20 cellular contexts compared by ENCODE assay signal in genomic region chr1:32806910-32807523, GRCh38. TPM values are rescaled to one million over a fixed set of nuclear protein-coding genes. Genes with fewer than 3 reads are reported as not detected.
DNase-seq lines count a peak whose midpoint lies in the region; ATAC-seq and TF ChIP-seq lines count a peak whose summit lies in the region.
"Had no signal": no experiment of that assay in that cellular context is flagged by ENCODE, and none has a peak within 500 bp of the region (broad histone marks: within the 10 kb centered on the region; RNA-seq: fewer than 3 reads in every experiment).

No MANE protein-coding gene starts in this region.

- intact Hi-C loops in activated CD4-positive, alpha-beta memory T cell treated with anti-CD3 and anti-CD28 coated beads for 36 hours (cut with micrococcal nuclease), result no loop called here

- H3K36me3 Mint-ChIP-seq in activated CD4-positive, alpha-beta memory T cell treated with anti-CD3 and anti-CD28 coated beads, Interleukin-2, amount 10 ng/mL, durations not matched to agents 7 days and 5 days (ENCODE audit: low read depth), result peaks cover 83% of the 10 kb centered on the region
- peaks cover 71% of the 10 kb centered on the region for H3K36me3 Mint-ChIP-seq in activated CD4-positive, alpha-beta memory T cell treated with anti-CD3 and anti-CD28 coated beads for 36 hours
- peaks cover 84% of the 10 kb centered on the region for H3K36me3 Mint-ChIP-seq in activated CD8-positive, alpha-beta T cell treated with anti-CD3 and anti-CD28 coated beads, Interleukin-2, amount 10 ng/mL, durations not matched to agents 7 days and 5 days (ENCODE audit: low read depth)
- H3K36me3 Mint-ChIP-seq in stimulated activated naive B cell treated with anti-CD40 and anti-IgM and Interleukin-4, amounts not matched to agents 10 μg/mL and 1 μg/mL and 100 μg/mL, for 72 hours, result peaks cover 53 to 74% of the 10 kb centered on the region in 2 donors

- peaks cover 42% of the 10 kb centered on the region for H3K4me1 Mint-ChIP-seq in activated CD4-positive, alpha-beta memory T cell treated with anti-CD3 and anti-CD28 coated beads, Interleukin-2, amount 10 ng/mL, durations not matched to agents 7 days and 5 days
- peaks cover 28% of the 10 kb centered on the region for H3K4me1 Mint-ChIP-seq in activated CD4-positive, alpha-beta memory T cell treated with anti-CD3 and anti-CD28 coated beads for 36 hours (ENCODE audit: low read depth)
- H3K4me1 Mint-ChIP-seq in activated CD8-positive, alpha-beta T cell treated with anti-CD3 and anti-CD28 coated beads, Interleukin-2, amount 10 ng/mL, durations not matched to agents 7 days and 5 days (ENCODE audit: low read depth), result peaks cover 38% of the 10 kb centered on the region
- peaks cover 10 to 16% of the 10 kb centered on the region in 2 donors for H3K4me1 Mint-ChIP-seq in stimulated activated naive B cell treated with anti-CD40 and anti-IgM and Interleukin-4, amounts not matched to agents 10 μg/mL and 1 μg/mL and 100 μg/mL, for 72 hours

- ATAC-seq in activated CD8-positive, alpha-beta T cell treated with anti-CD3 and anti-CD28 coated beads, Interleukin-2, amount 10 ng/mL, durations not matched to agents 7 days and 5 days, result no peak
- no peak for ATAC-seq in stimulated activated naive B cell treated with anti-CD40 and anti-IgM and Interleukin-4, amounts not matched to agents 10 μg/mL and 1 μg/mL and 100 μg/mL, for 72 hours (replicated peaks)
- no peak for ATAC-seq in GM21515 (IDR thresholded peaks at IDR 0.05; ENCODE audit: unreplicated experiment)

- no peak overlapping the region for H3K4me3 Mint-ChIP-seq in activated CD4-positive, alpha-beta memory T cell treated with anti-CD3 and anti-CD28 coated beads, Interleukin-2, amount 10 ng/mL, durations not matched to agents 7 days and 5 days
- no peak overlapping the region for H3K4me3 Mint-ChIP-seq in activated CD4-positive, alpha-beta memory T cell treated with anti-CD3 and anti-CD28 coated beads for 36 hours
- no peak overlapping the region for H3K4me3 Mint-ChIP-seq in activated CD8-positive, alpha-beta T cell treated with anti-CD3 and anti-CD28 coated beads, Interleukin-2, amount 10 ng/mL, durations not matched to agents 7 days and 5 days
- H3K4me3 Mint-ChIP-seq in stimulated activated naive B cell treated with anti-CD40 and anti-IgM and Interleukin-4, amounts not matched to agents 10 μg/mL and 1 μg/mL and 100 μg/mL, for 72 hours, result no peak overlapping the region
- H3K4me3 Mint-ChIP-seq: activated naive CD4-positive, alpha-beta T cell treated with anti-CD3 and anti-CD28 coated beads for 36 hours; activated T-cell treated with anti-CD3 and anti-CD28 coated beads, Interleukin-2, amount 50 U/mL, for 24 hours had no signal

- CTCF ChIA-PET in activated CD4-positive, alpha-beta memory T cell treated with anti-CD3 and anti-CD28 coated beads, Interleukin-2, amount 10 ng/mL, durations not matched to agents 7 days and 5 days (lab: Charles Lee), result no interaction called here
- CTCF ChIA-PET in activated CD4-positive, alpha-beta memory T cell treated with anti-CD3 and anti-CD28 coated beads for 36 hours (lab: Charles Lee), result interaction anchor here (1.4 kb wide), 1 partner anchor 95 kb away, joined by 3 read pairs; no protein-coding TSS in a partner anchor
- CTCF ChIA-PET in activated CD8-positive, alpha-beta T cell treated with anti-CD3 and anti-CD28 coated beads, Interleukin-2, amount 10 ng/mL, durations not matched to agents 7 days and 5 days (lab: Charles Lee), result interaction anchor here (1.7 kb wide), 1 partner anchor 95 kb away, joined by 5 read pairs; no protein-coding TSS in a partner anchor

- H3K27me3 Mint-ChIP-seq in activated CD4-positive, alpha-beta memory T cell treated with anti-CD3 and anti-CD28 coated beads, Interleukin-2, amount 10 ng/mL, durations not matched to agents 7 days and 5 days, result no peaks in the 10 kb centered on the region
- no peaks in the 10 kb centered on the region for H3K27me3 Mint-ChIP-seq in activated CD4-positive, alpha-beta memory T cell treated with anti-CD3 and anti-CD28 coated beads for 36 hours
- H3K27me3 Mint-ChIP-seq in activated CD8-positive, alpha-beta T cell treated with anti-CD3 and anti-CD28 coated beads, Interleukin-2, amount 10 ng/mL, durations not matched to agents 7 days and 5 days (ENCODE audit: low read depth), result no peaks in the 10 kb centered on the region
- H3K27me3 Mint-ChIP-seq in stimulated activated naive B cell treated with anti-CD40 and anti-IgM and Interleukin-4, amounts not matched to agents 10 μg/mL and 1 μg/mL and 100 μg/mL, for 72 hours, result no peaks in the 10 kb centered on the region
- H3K27me3 Mint-ChIP-seq: activated T-cell treated with anti-CD3 and anti-CD28 coated beads, Interleukin-2, amount 50 U/mL, for 24 hours had no signal

- no peaks in the 10 kb centered on the region for H3K9me3 Mint-ChIP-seq in activated CD4-positive, alpha-beta memory T cell treated with anti-CD3 and anti-CD28 coated beads, Interleukin-2, amount 10 ng/mL, durations not matched to agents 7 days and 5 days
- no peaks in the 10 kb centered on the region for H3K9me3 Mint-ChIP-seq in activated CD4-positive, alpha-beta memory T cell treated with anti-CD3 and anti-CD28 coated beads for 36 hours
- H3K9me3 Mint-ChIP-seq in activated CD8-positive, alpha-beta T cell treated with anti-CD3 and anti-CD28 coated beads, Interleukin-2, amount 10 ng/mL, durations not matched to agents 7 days and 5 days (ENCODE audit: insufficient read depth), result no peaks in the 10 kb centered on the region
- no peaks in the 10 kb centered on the region for H3K9me3 Mint-ChIP-seq in stimulated activated naive B cell treated with anti-CD40 and anti-IgM and Interleukin-4, amounts not matched to agents 10 μg/mL and 1 μg/mL and 100 μg/mL, for 72 hours
- H3K9me3 Mint-ChIP-seq: activated T-cell treated with anti-CD3 and anti-CD28 coated beads, Interleukin-2, amount 50 U/mL, for 24 hours had no signal

- H3K27ac Mint-ChIP-seq in activated CD4-positive, alpha-beta memory T cell treated with anti-CD3 and anti-CD28 coated beads, Interleukin-2, amount 10 ng/mL, durations not matched to agents 7 days and 5 days, result peak overlapping the region; percentile 34
- H3K27ac Mint-ChIP-seq in activated CD4-positive, alpha-beta memory T cell treated with anti-CD3 and anti-CD28 coated beads for 36 hours, result no peak overlapping the region
- peak overlapping the region; percentile 25 for H3K27ac Mint-ChIP-seq in activated CD8-positive, alpha-beta T cell treated with anti-CD3 and anti-CD28 coated beads, Interleukin-2, amount 10 ng/mL, durations not matched to agents 7 days and 5 days
- H3K27ac Mint-ChIP-seq in stimulated activated naive B cell treated with anti-CD40 and anti-IgM and Interleukin-4, amounts not matched to agents 10 μg/mL and 1 μg/mL and 100 μg/mL, for 72 hours, result peak overlapping the region; percentile 31
- H3K27ac Mint-ChIP-seq: activated naive CD4-positive, alpha-beta T cell treated with anti-CD3 and anti-CD28 coated beads for 36 hours had no signal

- no peak for TF ChIP-seq CTCF in fibroblast of the aortic adventitia (IDR thresholded peaks at IDR 0.05; ENCODE audit: insufficient read depth, low read length)

- no peak overlapping the region for H3K4me3 ChIP-seq in fibroblast of the aortic adventitia (ENCODE audit: low read depth, low read length)
- H3K4me3 ChIP-seq: ascending aorta; BLaER1 treated with 17β-estradiol and CSF1 and Interleukin-3, amounts not matched to agents 10 nM and 100 nM; uterus had no signal

- no peak for DNase-seq in activated CD4-positive, alpha-beta memory T cell treated with anti-CD3 and anti-CD28 coated beads, Interleukin-2, amount 10 ng/mL, durations not matched to agents 7 days and 5 days
- no peak for DNase-seq in activated CD4-positive, alpha-beta memory T cell treated with anti-CD3 and anti-CD28 coated beads for 36 hours
- no peak for DNase-seq in activated CD8-positive, alpha-beta T cell treated with anti-CD3 and anti-CD28 coated beads, Interleukin-2, amount 10 ng/mL, durations not matched to agents 7 days and 5 days
- DNase-seq in fibroblast of the aortic adventitia (ENCODE audit: low read depth) (peak; percentile 64), NCI-H748 (lab: John Stamatoyannopoulos, UW; ENCODE audit: unreplicated experiment) (no peak), A172 (ENCODE audit: low spot score) (no peak)
- no peak for DNase-seq in stimulated activated naive B cell treated with anti-CD40 and anti-IgM and Interleukin-4, amounts not matched to agents 10 μg/mL and 1 μg/mL and 100 μg/mL, for 72 hours
- DNase-seq: activated CD4-positive, CD25-positive, alpha-beta regulatory T cell; activated naive CD4-positive, alpha-beta T cell treated with anti-CD3 and anti-CD28 coated beads for 36 hours; activated T-cell treated with anti-CD3 and anti-CD28 coated beads, Interleukin-2, amount 50 U/mL, for 24 hours; GOT3; NCI-H1092; NCI-H2081; NCI-H524; stimulated activated CD8-positive, alpha-beta memory T cell treated with anti-CD3 and anti-CD28 coated beads, Interleukin-4, amount 100 ng/mL, for 48 hours; T-helper 9 cell; uterus had no signal

- POLR2A ChIA-PET in activated CD4-positive, alpha-beta memory T cell treated with anti-CD3 and anti-CD28 coated beads, Interleukin-2, amount 10 ng/mL, durations not matched to agents 7 days and 5 days (lab: Charles Lee), result no interaction called here
- POLR2A ChIA-PET in activated CD4-positive, alpha-beta memory T cell treated with anti-CD3 and anti-CD28 coated beads for 36 hours (lab: Charles Lee), result no interaction called here
- POLR2A ChIA-PET in activated CD8-positive, alpha-beta T cell treated with anti-CD3 and anti-CD28 coated beads, Interleukin-2, amount 10 ng/mL, durations not matched to agents 7 days and 5 days (lab: Charles Lee), result no interaction called here

RNA-seq across cellular contexts. Expression of gene YARS1, which starts 10.1 kb away (rescaled TPM):
- 100 to 1,000 TPM; 204 to 214 TPM for total RNA-seq in activated CD4-positive, alpha-beta memory T cell treated with anti-CD3 and anti-CD28 coated beads, Interleukin-2, amount 10 ng/mL, durations not matched to agents 7 days and 5 days
- 100 to 1,000 TPM; 208 to 213 TPM for total RNA-seq in activated CD4-positive, alpha-beta memory T cell treated with anti-CD3 and anti-CD28 coated beads for 36 hours
- 100 to 1,000 TPM; 175 to 189 TPM for total RNA-seq in activated CD8-positive, alpha-beta T cell treated with anti-CD3 and anti-CD28 coated beads, Interleukin-2, amount 10 ng/mL, durations not matched to agents 7 days and 5 days
- 96.7 and 186 TPM in 2 replicates for total RNA-seq in fibroblast of the aortic adventitia (ENCODE audit: low replicate concordance)
- 63.4 and 79.1 TPM in 2 replicates for total RNA-seq in A172 (2014; rRNA removed; shearing (Covaris generic))

RNA-seq across cellular contexts. Expression of gene S100PBP, which starts 10.4 kb away (rescaled TPM):
- 10 to 100 TPM; 78.4 to 84.0 TPM for total RNA-seq in activated CD4-positive, alpha-beta memory T cell treated with anti-CD3 and anti-CD28 coated beads, Interleukin-2, amount 10 ng/mL, durations not matched to agents 7 days and 5 days
- total RNA-seq in activated CD4-positive, alpha-beta memory T cell treated with anti-CD3 and anti-CD28 coated beads for 36 hours, result 10 to 100 TPM; 30.4 to 32.7 TPM
- total RNA-seq in activated CD8-positive, alpha-beta T cell treated with anti-CD3 and anti-CD28 coated beads, Interleukin-2, amount 10 ng/mL, durations not matched to agents 7 days and 5 days, result 10 to 100 TPM; 78.3 to 78.9 TPM
- total RNA-seq in fibroblast of the aortic adventitia (ENCODE audit: low replicate concordance), result 42.4 and 64.5 TPM in 2 replicates
- 20.0 and 20.4 TPM in 2 replicates for total RNA-seq in A172 (2014; rRNA removed; shearing (Covaris generic))
